ENCODE assay signal across 8 cellular contexts in the genomic region with DNA sequence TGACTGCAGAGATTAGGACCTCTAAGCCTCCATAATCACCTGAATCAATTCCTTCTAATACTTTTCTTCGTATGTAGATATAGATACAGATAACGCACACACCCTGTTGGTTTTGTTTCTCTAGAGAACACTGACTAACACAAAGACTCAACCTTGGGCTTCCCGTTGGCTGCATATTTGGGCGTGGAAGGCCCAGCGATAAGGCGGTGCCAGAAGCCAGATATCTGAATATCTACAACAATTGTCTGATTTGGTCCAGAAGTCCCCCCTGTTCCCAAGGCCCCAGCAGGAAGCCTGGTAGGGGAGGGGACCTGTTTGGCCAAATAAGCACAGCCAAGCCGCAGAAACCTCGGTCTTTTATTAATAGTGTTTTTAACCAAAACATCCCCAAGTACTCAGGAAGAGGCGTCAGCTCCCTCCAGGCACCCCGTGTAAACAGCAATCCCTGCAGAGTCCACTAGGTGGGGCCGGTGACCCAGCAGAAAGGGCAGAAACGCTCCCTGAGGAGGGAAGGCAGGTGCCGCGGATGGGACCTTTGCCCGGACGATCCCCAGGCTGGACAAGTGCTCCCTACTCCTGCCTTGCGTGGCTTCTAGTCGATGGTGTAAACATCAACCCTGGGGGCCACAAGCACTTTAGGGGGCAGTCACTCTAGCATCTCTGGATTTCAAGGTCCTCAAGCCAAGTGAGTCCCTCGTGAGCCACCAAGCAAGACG.
DNase-seq lines count a peak whose midpoint lies in the region; ATAC-seq lines count a peak whose summit lies in the region.

No MANE protein-coding gene starts in this region.

- ATAC-seq in GM21390 (IDR thresholded peaks at IDR 0.05; ENCODE audit: unreplicated experiment) = no peak

- peak; percentile 49 for DNase-seq in SIG-M5 treated with dmso at 0.1 percent for 504 hours (lab: John Stamatoyannopoulos, UW; ENCODE audit: unreplicated experiment)
- DNase-seq in SIG-M5 (lab: John Stamatoyannopoulos, UW) = no peak
- peak; percentile 48 for DNase-seq in NCI-H1694 (lab: John Stamatoyannopoulos, UW)
- peak; percentile 70 for DNase-seq in activated CD4-positive, alpha-beta T cell treated with anti-CD3 and anti-CD28 coated beads for 1 hour
- peak; percentile 81 for DNase-seq in cerebellar cortex (ENCODE audit: low spot score)
- peak; percentile 74 for DNase-seq in kidney tubule cell (ENCODE audit: low spot score)
- DNase-seq in stimulated activated CD4-positive, alpha-beta T cell treated with anti-CD3 and anti-CD28 coated beads, Interleukin-1b, Interleukin-23, amount 100 ng/mL, for 48 hours = peak; percentile 80
